In the genomic region with DNA sequence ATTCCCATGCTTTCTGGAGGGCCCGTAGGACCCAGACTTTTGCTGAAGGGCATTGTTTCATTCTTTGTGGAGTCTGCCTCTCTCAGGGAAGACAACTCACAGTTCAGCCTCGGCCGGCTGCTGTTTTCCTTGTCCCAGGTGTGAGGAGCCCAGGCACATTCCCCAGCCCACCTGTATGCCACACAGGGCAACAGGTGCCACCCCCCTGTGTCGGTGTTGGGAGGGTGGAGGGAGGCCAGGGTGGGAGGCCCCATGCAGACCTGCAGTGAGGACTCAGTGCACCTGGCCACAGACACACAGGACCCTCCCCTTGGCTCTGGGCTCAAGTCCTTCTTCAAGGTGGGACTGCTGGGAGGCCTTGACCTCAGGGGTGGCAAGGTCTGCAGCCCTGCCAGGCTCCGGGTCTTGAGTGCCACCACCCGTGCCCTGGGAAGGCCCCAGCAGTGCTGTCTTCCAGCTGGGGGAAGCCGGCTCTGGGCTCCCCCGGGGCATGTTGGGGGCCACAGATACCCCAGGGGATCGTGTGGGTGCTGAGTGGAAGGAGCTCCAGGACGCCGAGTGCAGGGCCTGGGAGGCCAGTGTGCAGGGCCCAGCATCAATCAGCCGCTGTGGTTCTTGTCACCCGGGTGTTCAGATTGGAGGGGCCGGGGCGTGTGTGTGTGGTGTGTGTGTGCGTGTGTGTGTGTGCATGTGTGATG, we compare ENCODE assay signal across 10 cellular contexts.
"Had no signal": no experiment of that assay in that cellular context is flagged by ENCODE, and none has a peak within 500 bp of the region (broad histone marks: within the 10 kb centered on the region; RNA-seq: fewer than 3 reads in every experiment).

No MANE protein-coding gene starts in this region.

- ATAC-seq: GM23338, HepG2 had no signal

- H2AFZ ChIP-seq: GM23338 had no signal

- H3K4me1 Mint-ChIP-seq: IgD-negative memory B cell had no signal

- H3K4me2 ChIP-seq: GM23338, KMS-11 had no signal

- H3K36me3 Mint-ChIP-seq: IgD-negative memory B cell had no signal

- H3K27ac ChIP-seq: HL-60, KMS-11 had no signal

- H3K27ac Mint-ChIP-seq: GM23338, H9, HFFc6, IgD-negative memory B cell had no signal

- H3K9me3 Mint-ChIP-seq: GM23338, H9, IgD-negative memory B cell had no signal

- H3K4me3 ChIP-seq: GM23338 had no signal

- H3K9ac ChIP-seq: KMS-11 had no signal

- DNase-seq: H9, HCEC 1CT, HFFc6, Karpas-422, KBM-7 had no signal

- H3K4me3 Mint-ChIP-seq: GM23338, H9, HFFc6, IgD-negative memory B cell had no signal
